ENCODE assay signal across 8 cellular contexts in genomic region chr1:201709564-201710295, GRCh38.
DNase-seq lines count a peak whose midpoint lies in the region; ATAC-seq and TF ChIP-seq lines count a peak whose summit lies in the region.

No MANE protein-coding gene starts in this region.

- in situ Hi-C loops in KBM-7 (cut with MboI; ENCODE audit: low pct_unique_long_range_greater_than_20kb, low sequenced_read_pairs) (loop anchor here (10.0 kb wide), 1 partner anchor 145 kb away; no protein-coding TSS in a partner anchor), astrocyte of the cerebellum (cut with HindIII; ENCODE audit: low sequenced_read_pairs) (loop anchor here (5.0 kb wide), 1 partner anchor 38 kb away; no protein-coding TSS in a partner anchor)

- DNase-seq in CD1c-positive myeloid dendritic cell (ENCODE audit: extremely low spot score): peak; percentile 75
- DNase-seq in KBM-7: peak; percentile 65
- peak; percentile 57 for DNase-seq in T1000 (lab: John Stamatoyannopoulos, UW)
- no peak for DNase-seq in astrocyte of the cerebellum (ENCODE audit: low read depth)
- DNase-seq in inferior parietal cortex (ENCODE audit: extremely low spot score): peak; percentile 80
- DNase-seq in stimulated activated CD4-positive, alpha-beta T cell treated with anti-CD3 and anti-CD28 coated beads, Interleukin-15, amount 100 ng/mL, for 1 hour (ENCODE audit: low read depth in 1 of 2, low spot score in 1 of 2): peak; percentile 20 to 46
- DNase-seq in foreskin melanocyte: no peak

- TF ChIP-seq CTCF in astrocyte of the cerebellum (IDR thresholded peaks at IDR 0.05; ENCODE audit: low read depth, low read length, missing control alignments): peak; percentile 82

- peak; percentile 77 for ATAC-seq in GM19328 (IDR thresholded peaks at IDR 0.05; ENCODE audit: unreplicated experiment)

- H3K4me3 ChIP-seq in astrocyte of the cerebellum (ENCODE audit: low read depth, low read length): no peak overlapping the region

Comparison
In these comparisons a context has a peak if more than half of its experiments do, and no peak if none do; other contexts are left out.
1. DNase-seq: peak in CD1c-positive myeloid dendritic cell (single experiment), KBM-7 (single experiment), T1000 (single experiment), inferior parietal cortex (single experiment) and stimulated activated CD4-positive, alpha-beta T cell treated with anti-CD3 and anti-CD28 coated beads, Interleukin-15, amount 100 ng/mL, for 1 hour (2 of 2); none in astrocyte of the cerebellum (single experiment) and foreskin melanocyte (single experiment).